ENCODE assay signal across 27 cellular contexts in the genomic region with DNA sequence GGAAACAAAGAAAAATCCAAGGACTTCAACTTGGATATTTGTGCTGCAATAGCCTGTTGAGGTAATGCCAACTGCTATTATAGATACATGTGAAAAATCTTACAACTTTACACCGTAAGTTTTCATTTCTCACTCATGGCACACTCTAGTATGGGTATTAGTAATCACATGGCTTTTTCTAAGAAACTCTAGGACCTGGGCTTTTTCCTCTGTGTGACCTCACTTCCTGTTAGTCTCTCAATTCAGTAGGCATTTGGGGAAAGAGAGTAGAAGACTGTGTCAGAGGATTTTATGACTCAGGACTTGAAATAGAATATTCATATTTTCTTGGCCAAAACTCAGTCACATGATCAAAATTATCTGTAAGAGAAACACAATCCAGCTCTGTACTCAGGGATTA.
"Had no signal": no experiment of that assay in that cellular context is flagged by ENCODE, and none has a peak within 500 bp of the region (broad histone marks: within the 10 kb centered on the region; RNA-seq: fewer than 3 reads in every experiment).

No MANE protein-coding gene starts in this region.

- H3K27ac ChIP-seq: ascending aorta, cardiac muscle cell, SJCRH30, SK-N-MC had no signal

- H3K27me3 ChIP-seq: ascending aorta, cardiac muscle cell, MG63, SJCRH30 had no signal

- H3K4me1 ChIP-seq: ascending aorta, SJCRH30 had no signal

- H3K9me3 ChIP-seq: ascending aorta, MG63, SJCRH30 had no signal

- H3K36me3 ChIP-seq: ascending aorta, cardiac muscle cell, MG63, SJCRH30 had no signal

- H3K4me3 ChIP-seq: ascending aorta, cardiac muscle cell, MG63, SJCRH30, SK-N-MC had no signal

- H3K27me3 Mint-ChIP-seq: activated CD4-positive, alpha-beta memory T cell treated with anti-CD3 and anti-CD28 coated beads for 36 hours; activated CD4-positive, alpha-beta T cell treated with anti-CD3 and anti-CD28 coated beads, Interleukin-2, amount 10 ng/mL, durations not matched to agents 7 days and 5 days; activated naive CD4-positive, alpha-beta T cell treated with anti-CD3 and anti-CD28 coated beads, Interleukin-2, amount 50 U/mL, for 24 hours; activated naive CD8-positive, alpha-beta T cell treated with anti-CD3 and anti-CD28 coated beads, Interleukin-2, amount 10 ng/mL, durations not matched to agents 7 days and 5 days; central memory CD8-positive, alpha-beta T cell had no signal

- H3K4me1 Mint-ChIP-seq: activated CD4-positive, alpha-beta T cell treated with anti-CD3 and anti-CD28 coated beads, Interleukin-2, amount 10 ng/mL, durations not matched to agents 7 days and 5 days; activated naive CD4-positive, alpha-beta T cell treated with anti-CD3 and anti-CD28 coated beads, Interleukin-2, amount 50 U/mL, for 24 hours; activated naive CD8-positive, alpha-beta T cell treated with anti-CD3 and anti-CD28 coated beads, Interleukin-2, amount 10 ng/mL, durations not matched to agents 7 days and 5 days; central memory CD8-positive, alpha-beta T cell had no signal

- H3K36me3 Mint-ChIP-seq: activated CD4-positive, alpha-beta memory T cell treated with anti-CD3 and anti-CD28 coated beads for 36 hours; activated naive CD4-positive, alpha-beta T cell treated with anti-CD3 and anti-CD28 coated beads, Interleukin-2, amount 50 U/mL, for 24 hours; activated naive CD8-positive, alpha-beta T cell treated with anti-CD3 and anti-CD28 coated beads, Interleukin-2, amount 10 ng/mL, durations not matched to agents 7 days and 5 days had no signal

- H3K27ac Mint-ChIP-seq: activated CD4-positive, alpha-beta memory T cell treated with anti-CD3 and anti-CD28 coated beads for 36 hours; activated CD4-positive, alpha-beta T cell treated with anti-CD3 and anti-CD28 coated beads, Interleukin-2, amount 10 ng/mL, durations not matched to agents 7 days and 5 days; activated naive CD4-positive, alpha-beta T cell treated with anti-CD3 and anti-CD28 coated beads, Interleukin-2, amount 50 U/mL, for 24 hours; activated naive CD8-positive, alpha-beta T cell treated with anti-CD3 and anti-CD28 coated beads, Interleukin-2, amount 10 ng/mL, durations not matched to agents 7 days and 5 days; activated T-cell treated with anti-CD3 and anti-CD28 coated beads, Interleukin-2, amount 50 U/mL, for 72 hours; activated T-helper 2 cell treated with anti-CD3 and anti-CD28 coated beads, Interferon-gamma antibody, Interleukin-2, Interleukin-4, amounts not matched to agents 10 μg/mL and 5 μg/mL and 100 μg/mL, durations not matched to agents 14 hours and 24 hours and 36 hours had no signal

- DNase-seq: activated CD4-positive, alpha-beta memory T cell treated with anti-CD3 and anti-CD28 coated beads for 36 hours; activated CD4-positive, alpha-beta T cell treated with anti-CD3 and anti-CD28 coated beads, Interleukin-2, amount 10 ng/mL, durations not matched to agents 7 days and 5 days; activated gamma-delta T cell; activated naive CD4-positive, alpha-beta T cell treated with Interleukin-2 at 50 U/mL for 16 hours; activated naive CD8-positive, alpha-beta T cell treated with anti-CD3 and anti-CD28 coated beads, Interleukin-2, amount 10 ng/mL, durations not matched to agents 7 days and 5 days; activated T-cell treated with anti-CD3 and anti-CD28 coated beads, Interleukin-2, amount 50 U/mL, for 1 hour; activated T-cell treated with anti-CD3 and anti-CD28 coated beads, Interleukin-2, amount 50 U/mL, for 72 hours; amygdala; MG63; NCI-H1092; NCI-H1436 treated with DMSO at 0.1 percent for 48 hours; NCI-H1694 treated with DMSO at 0.1 percent for 48 hours; NCI-H2029; NCI-H2171; NCI-H510A; NCI-H526; NCI-H748 treated with DMSO at 0.1 percent for 48 hours; NK-92 treated with Interleukin-12 subunit alpha and Interleukin-12 subunit beta, amount 100 ng/mL, for 24 hours; SHP77; SJCRH30 had no signal

- H3K4me3 Mint-ChIP-seq: activated CD4-positive, alpha-beta memory T cell treated with anti-CD3 and anti-CD28 coated beads for 36 hours; activated CD4-positive, alpha-beta T cell treated with anti-CD3 and anti-CD28 coated beads, Interleukin-2, amount 10 ng/mL, durations not matched to agents 7 days and 5 days; activated naive CD4-positive, alpha-beta T cell treated with anti-CD3 and anti-CD28 coated beads, Interleukin-2, amount 50 U/mL, for 24 hours; activated naive CD8-positive, alpha-beta T cell treated with anti-CD3 and anti-CD28 coated beads, Interleukin-2, amount 10 ng/mL, durations not matched to agents 7 days and 5 days; activated T-cell treated with anti-CD3 and anti-CD28 coated beads, Interleukin-2, amount 50 U/mL, for 72 hours; central memory CD8-positive, alpha-beta T cell had no signal

- FAIRE-seq: TTC549 had no signal
